ENCODE assay signal across 11 cellular contexts in genomic region chr3:71578045-71578730, GRCh38. TPM values are rescaled to one million over a fixed set of nuclear protein-coding genes. Genes with fewer than 3 reads are reported as not detected.
DNase-seq lines count a peak whose midpoint lies in the region; ATAC-seq and TF ChIP-seq lines count a peak whose summit lies in the region.
"Had no signal": no experiment of that assay in that cellular context is flagged by ENCODE, and none has a peak within 500 bp of the region (broad histone marks: within the 10 kb centered on the region; RNA-seq: fewer than 3 reads in every experiment).

No MANE protein-coding gene starts in this region.

- H3K4me1 ChIP-seq in thoracic aorta (ENCODE audit: control insufficient read depth in 1 of 2, low read depth in 2 of 2) = peaks cover 23 to 41% of the 10 kb centered on the region in 2 donors

- DNase-seq in T-helper 2 cell treated with Interferon-gamma antibody and Interleukin-4, amounts not matched to agents 5 μg/mL and 100 μg/mL, for 36 hours (ENCODE audit: low spot score) = no peak
- DNase-seq in T-helper 2 cell = no peak
- no peak for DNase-seq in T-cell
- peak; percentile 64 for DNase-seq in iris pigment epithelial cell (ENCODE audit: low read depth)
- DNase-seq in thoracic aorta (ENCODE audit: low spot score) = no peak
- DNase-seq in GM19240 (ENCODE audit: insufficient read length, low spot score) = no peak
- DNase-seq in effector memory CD8-positive, alpha-beta T cell = no peak
- DNase-seq: activated T-cell treated with anti-CD3 and anti-CD28 coated beads, Interleukin-2, amount 50 U/mL, for 1 hour; NCI-H774; occipital lobe had no signal

- H3K4me1 Mint-ChIP-seq in T-helper 2 cell treated with Interferon-gamma antibody and Interleukin-4, amounts not matched to agents 5 μg/mL and 100 μg/mL, for 36 hours (ENCODE audit: low read depth) = peaks cover 33% of the 10 kb centered on the region
- H3K4me1 Mint-ChIP-seq in T-cell = peaks cover 22 to 27% (median 27%) of the 10 kb centered on the region in 3 donors
- peaks cover 12 to 13% of the 10 kb centered on the region in 2 donors for H3K4me1 Mint-ChIP-seq in effector memory CD8-positive, alpha-beta T cell (ENCODE audit: low read depth in 2 of 2)

- H3K4me3 Mint-ChIP-seq in T-helper 2 cell treated with Interferon-gamma antibody and Interleukin-4, amounts not matched to agents 5 μg/mL and 100 μg/mL, for 36 hours = no peak overlapping the region
- no peak overlapping the region for H3K4me3 Mint-ChIP-seq in T-cell
- H3K4me3 Mint-ChIP-seq in effector memory CD8-positive, alpha-beta T cell = no peak overlapping the region

- H3K27ac Mint-ChIP-seq in T-helper 2 cell treated with Interferon-gamma antibody and Interleukin-4, amounts not matched to agents 5 μg/mL and 100 μg/mL, for 36 hours = peak overlapping the region; percentile 36
- H3K27ac Mint-ChIP-seq in T-cell = peak overlapping the region; percentile 53 to 71
- H3K27ac Mint-ChIP-seq in effector memory CD8-positive, alpha-beta T cell = no peak overlapping the region

- POLR2A ChIA-PET in T-cell (lab: Charles Lee) = no interaction called here

- peak overlapping the region; percentile 31 to 97 for H3K27ac ChIP-seq in thoracic aorta

- ATAC-seq in T-cell (replicated peaks in 1 of 4) = no peak
- no peak for ATAC-seq in thoracic aorta (ENCODE audit: insufficient number of reproducible peaks, low FRiP score, low read depth)
- ATAC-seq in effector memory CD8-positive, alpha-beta T cell (replicated peaks) = no peak
- ATAC-seq in GM19023 (IDR thresholded peaks at IDR 0.05; ENCODE audit: unreplicated experiment) = no peak

- H3K9me3 Mint-ChIP-seq in T-helper 2 cell treated with Interferon-gamma antibody and Interleukin-4, amounts not matched to agents 5 μg/mL and 100 μg/mL, for 36 hours = no peaks in the 10 kb centered on the region
- no peaks in the 10 kb centered on the region for H3K9me3 Mint-ChIP-seq in T-cell
- H3K9me3 Mint-ChIP-seq in effector memory CD8-positive, alpha-beta T cell = no peaks in the 10 kb centered on the region

- H3K36me3 ChIP-seq in thoracic aorta = no peaks in the 10 kb centered on the region

- peaks cover 23% of the 10 kb centered on the region for H3K36me3 Mint-ChIP-seq in T-helper 2 cell treated with Interferon-gamma antibody and Interleukin-4, amounts not matched to agents 5 μg/mL and 100 μg/mL, for 36 hours (ENCODE audit: low read depth)
- H3K36me3 Mint-ChIP-seq in T-cell = peaks cover 3% of the 10 kb centered on the region
- peaks cover 27% of the 10 kb centered on the region for H3K36me3 Mint-ChIP-seq in effector memory CD8-positive, alpha-beta T cell (ENCODE audit: insufficient read depth)

- CTCF ChIA-PET in T-cell (lab: Charles Lee) = no interaction called here

- H3K4me3 ChIP-seq in thoracic aorta = peak overlapping the region; percentile 98

- H3K9me3 ChIP-seq in thoracic aorta = no peaks in the 10 kb centered on the region

- no peaks in the 10 kb centered on the region for H3K27me3 Mint-ChIP-seq in T-helper 2 cell treated with Interferon-gamma antibody and Interleukin-4, amounts not matched to agents 5 μg/mL and 100 μg/mL, for 36 hours (ENCODE audit: low read depth)
- no peaks in the 10 kb centered on the region for H3K27me3 Mint-ChIP-seq in T-cell
- H3K27me3 Mint-ChIP-seq in effector memory CD8-positive, alpha-beta T cell = peaks cover 7 to 8% of the 10 kb centered on the region in 2 donors

- no peaks in the 10 kb centered on the region for H3K27me3 ChIP-seq in thoracic aorta (replicated peaks; ENCODE audit: insufficient read depth)

- TF ChIP-seq CTCF in thoracic aorta (IDR thresholded peaks at IDR 0.05) = no peak

RNA-seq across cellular contexts. Expression of gene FOXP1, which starts 5.3 kb away (rescaled TPM):
- 100 to 1,000 TPM; 258 to 586 (median 290) TPM for total RNA-seq in T-cell
- total RNA-seq in thoracic aorta = 100 to 1,000 TPM; 176 to 255 TPM

Comparison
In these comparisons a context has a peak if more than half of its experiments do, and no peak if none do; other contexts are left out.
1. H3K27ac Mint-ChIP-seq: peak in T-helper 2 cell treated with Interferon-gamma antibody and Interleukin-4, amounts not matched to agents 5 μg/mL and 100 μg/mL, for 36 hours (single experiment) and T-cell (2 of 2); none in effector memory CD8-positive, alpha-beta T cell (0 of 2).